Comparison of ENCODE assay signal across 8 cellular contexts in the genomic region with DNA sequence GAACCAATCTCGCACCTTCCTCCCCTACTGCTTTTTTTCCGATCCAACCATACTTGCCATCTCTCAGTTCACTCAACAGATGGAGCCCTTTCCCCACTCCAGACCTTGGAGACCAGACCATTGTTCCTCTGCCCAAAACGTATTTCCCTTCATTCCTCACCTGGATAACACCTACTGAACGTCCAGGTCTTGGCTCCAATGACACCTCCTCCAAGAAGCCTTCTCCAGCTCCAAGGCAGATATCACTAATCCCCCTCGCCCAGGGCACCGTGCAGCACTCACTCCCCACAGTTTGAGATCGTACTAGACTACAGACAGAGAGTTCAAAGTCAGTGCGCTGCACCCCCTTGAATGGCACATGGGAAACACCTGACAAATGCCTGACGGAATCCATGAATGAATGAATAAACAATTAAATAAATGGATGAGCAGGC. TPM values are rescaled to one million over a fixed set of nuclear protein-coding genes. Genes with fewer than 3 reads are reported as not detected.
A peak's percentile ranks its signal among the peaks of the same experiment; 100 is the strongest.
DNase-seq lines count a peak whose midpoint lies in the region; ATAC-seq, FAIRE-seq and TF ChIP-seq lines count a peak whose summit lies in the region.

No MANE protein-coding gene starts in this region.

- H3K9me1 ChIP-seq in K562 (ENCODE audit: control insufficient read depth, insufficient read depth, low read length) = peaks cover 6% of the 10 kb centered on the region

- H3K79me2 ChIP-seq in K562 (ENCODE audit: control insufficient read depth, insufficient read depth, low read length) = no peaks in the 10 kb centered on the region

- in situ Hi-C loops in K562 (cut with MboI) = loop anchor here (5.0 kb wide), 1 partner anchor 217 kb away; no protein-coding TSS in a partner anchor

- ATAC-seq in K562 (peak; percentile 86), left colon (peak; percentile 62), HG02759 (IDR thresholded peaks at IDR 0.05; ENCODE audit: unreplicated experiment) (no peak), HG02938 (IDR thresholded peaks at IDR 0.05; ENCODE audit: unreplicated experiment) (no peak), HG03460 (IDR thresholded peaks at IDR 0.05; ENCODE audit: unreplicated experiment) (no peak)

- BruUV-seq in K562 (replicated peaks; lab: Mats Ljungman, UMichigan) = no TSS peak

- POLR2A ChIA-PET in K562 (lab: Yijun Ruan, JAX) = interaction anchor here (0.7 kb wide), 1 partner anchor 34 kb away, joined by 3 read pairs; no protein-coding TSS in a partner anchor

- H3K9me3 ChIP-seq in K562 (replicated peaks; ENCODE audit: control insufficient read depth, insufficient read depth, low read depth, low read length) = no peaks in the 10 kb centered on the region

- H3K4me3 ChIP-seq in GM12865 (ENCODE audit: low read depth, low read length) (no peak overlapping the region), K562 (no peak overlapping the region)

- TF ChIP-seq EP300 in K562 (IDR thresholded peaks at IDR 0.05; ENCODE audit: low read length) = no peak

- intact Hi-C loops in K562 (cut with micrococcal nuclease) = loop anchor here (1.0 to 5.0 kb wide), 3 partner anchors 52 to 218 kb away; no protein-coding TSS in a partner anchor
- intact Hi-C loops in left colon (cut with DNase I, micrococcal nuclease) = no loop called here

- no peak overlapping the region for H3K27ac ChIP-seq in K562 (ENCODE audit: extremely low read depth, low read depth, low read length)

- H3K27me3 ChIP-seq in K562 (ENCODE audit: control insufficient read depth in 2 of 2, insufficient read depth in 2 of 2, low read length in 2 of 2) = no peaks in the 10 kb centered on the region; a peak in 1 of 5 replicates

- no peak overlapping the region for H3K9ac ChIP-seq in K562 (ENCODE audit: insufficient read depth in 1 of 2, low read depth in 2 of 2, low read length in 2 of 2)

- CTCF ChIA-PET in K562 (lab: Yijun Ruan, JAX; ENCODE audit: low intra/inter-chr PET ratio) = interaction anchor here (0.6 to 2.6 kb wide), 4 partner anchors 73 to 227 kb away, joined by 3 to 12 read pairs (median 5); no protein-coding TSS in a partner anchor

- H3K36me3 ChIP-seq in K562 (ENCODE audit: control insufficient read depth, insufficient read depth, low read length) = no peaks in the 10 kb centered on the region

- 35% methylated on average over 9 of the region's 9 CpGs for WGBS in K562 (ENCODE audit: insufficient coverage, low coverage, missing lambda C conversion rate)

- no peak overlapping the region for H3K4me2 ChIP-seq in K562 (ENCODE audit: insufficient read depth, low read length)

- TF ChIP-seq CTCF in AG09319 (IDR thresholded peaks at IDR 0.05; ENCODE audit: low read depth, low read length) (peak; percentile 78), GM12865 (IDR thresholded peaks at IDR 0.05; ENCODE audit: insufficient read depth, low read depth, low read length, missing control alignments) (peak; percentile 32), K562 (IDR thresholded peaks at IDR 0.05 in 2 of 3, conservative IDR thresholded peaks at IDR 0.05 in 1 of 3; ENCODE audit: insufficient read depth in 2 of 3, low read depth in 1 of 3, low read length in 3 of 3) (peak; percentile 64 to 78 (median 71))

- DNase-seq in AG09319 (ENCODE audit: extremely low read depth, low read depth) (no peak), GM12865 (ENCODE audit: low read depth) (peak; percentile 30), NCI-H2196 (lab: John Stamatoyannopoulos, UW; ENCODE audit: unreplicated experiment) (peak; percentile 51), K562 (ENCODE audit: extremely low read depth in 1 of 4, low spot score in 3 of 4) (peak; percentile 31 to 60 (median 46)), left colon (no peak)

- no peak for TF ChIP-seq POLR2A in K562 (conservative IDR thresholded peaks at IDR 0.05)

- H4K20me1 ChIP-seq in K562 (replicated peaks; ENCODE audit: control insufficient read depth, insufficient read depth, low read length) = peaks cover 5% of the 10 kb centered on the region; the same call in 1 of the 2 replicates

- no peak overlapping the region for H2AFZ ChIP-seq in K562 (ENCODE audit: low read depth, low read length)

- peaks cover 0 to 6% of the 10 kb centered on the region in 2 experiments; a peak in 2 of 5 replicates for H3K4me1 ChIP-seq in K562 (replicated peaks in 1 of 2; ENCODE audit: control insufficient read depth in 2 of 2, insufficient read depth in 2 of 2, low read length in 2 of 2)

- peak; percentile 89 for FAIRE-seq in K562 (lab: Jason Lieb, UNC)

- TF ChIP-seq RAD21 in K562 (CRISPR knock-in tag; conservative IDR thresholded peaks at IDR 0.05 in 1 of 2, IDR thresholded peaks at IDR 0.05 in 1 of 2) = peak; percentile 71 to 87

TF ChIP-seq in K562, 482 proteins besides CTCF, POLR2A, EP300 and RAD21 (continues in another document):
- TF ChIP-seq ZNF717 (CRISPR knock-in tag; IDR thresholded peaks at IDR 0.05) (no peak), CHCHD3 (CRISPR knock-in tag; IDR thresholded peaks at IDR 0.05) (no peak), TAF1 (IDR thresholded peaks at IDR 0.05; ENCODE audit: control insufficient read depth, extremely low read depth, insufficient read depth, low read length, severe bottlenecking) (no peak), ZNF263 (CRISPR knock-in tag; IDR thresholded peaks at IDR 0.05; ENCODE audit: borderline replicate concordance) (no peak), ZFP36 (IDR thresholded peaks at IDR 0.05; ENCODE audit: low read depth, low read length, partially characterized antibody) (peak; percentile 26), SNRNP70 (optimal IDR thresholded peaks at IDR 0.05; ENCODE audit: low read depth, low read length) (no peak), OTX1 (CRISPR knock-in tag; IDR thresholded peaks at IDR 0.05) (no peak), TFAM (CRISPR knock-in tag; conservative IDR thresholded peaks at IDR 0.05) (no peak), STAG1 (CRISPR knock-in tag; IDR thresholded peaks at IDR 0.05; ENCODE audit: borderline replicate concordance) (peak; percentile 44; the same call in 1 of the 2 replicates), TCF7 (IDR thresholded peaks at IDR 0.05; ENCODE audit: borderline replicate concordance) (no peak), ARID2 (IDR thresholded peaks at IDR 0.05) (peak; percentile 81; the same call in 1 of the 2 replicates), SMC3 (conservative IDR thresholded peaks at IDR 0.05; ENCODE audit: insufficient read depth, low read depth, low read length) (peak; percentile 60)
- TF ChIP-seq, protein P1, sequence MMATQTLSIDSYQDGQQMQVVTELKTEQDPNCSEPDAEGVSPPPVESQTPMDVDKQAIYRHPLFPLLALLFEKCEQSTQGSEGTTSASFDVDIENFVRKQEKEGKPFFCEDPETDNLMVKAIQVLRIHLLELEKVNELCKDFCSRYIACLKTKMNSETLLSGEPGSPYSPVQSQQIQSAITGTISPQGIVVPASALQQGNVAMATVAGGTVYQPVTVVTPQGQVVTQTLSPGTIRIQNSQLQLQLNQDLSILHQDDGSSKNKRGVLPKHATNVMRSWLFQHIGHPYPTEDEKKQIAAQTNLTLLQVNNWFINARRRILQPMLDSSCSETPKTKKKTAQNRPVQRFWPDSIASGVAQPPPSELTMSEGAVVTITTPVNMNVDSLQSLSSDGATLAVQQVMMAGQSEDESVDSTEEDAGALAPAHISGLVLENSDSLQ (IDR thresholded peaks at IDR 0.05) = no peak
- TF ChIP-seq, protein P2, sequence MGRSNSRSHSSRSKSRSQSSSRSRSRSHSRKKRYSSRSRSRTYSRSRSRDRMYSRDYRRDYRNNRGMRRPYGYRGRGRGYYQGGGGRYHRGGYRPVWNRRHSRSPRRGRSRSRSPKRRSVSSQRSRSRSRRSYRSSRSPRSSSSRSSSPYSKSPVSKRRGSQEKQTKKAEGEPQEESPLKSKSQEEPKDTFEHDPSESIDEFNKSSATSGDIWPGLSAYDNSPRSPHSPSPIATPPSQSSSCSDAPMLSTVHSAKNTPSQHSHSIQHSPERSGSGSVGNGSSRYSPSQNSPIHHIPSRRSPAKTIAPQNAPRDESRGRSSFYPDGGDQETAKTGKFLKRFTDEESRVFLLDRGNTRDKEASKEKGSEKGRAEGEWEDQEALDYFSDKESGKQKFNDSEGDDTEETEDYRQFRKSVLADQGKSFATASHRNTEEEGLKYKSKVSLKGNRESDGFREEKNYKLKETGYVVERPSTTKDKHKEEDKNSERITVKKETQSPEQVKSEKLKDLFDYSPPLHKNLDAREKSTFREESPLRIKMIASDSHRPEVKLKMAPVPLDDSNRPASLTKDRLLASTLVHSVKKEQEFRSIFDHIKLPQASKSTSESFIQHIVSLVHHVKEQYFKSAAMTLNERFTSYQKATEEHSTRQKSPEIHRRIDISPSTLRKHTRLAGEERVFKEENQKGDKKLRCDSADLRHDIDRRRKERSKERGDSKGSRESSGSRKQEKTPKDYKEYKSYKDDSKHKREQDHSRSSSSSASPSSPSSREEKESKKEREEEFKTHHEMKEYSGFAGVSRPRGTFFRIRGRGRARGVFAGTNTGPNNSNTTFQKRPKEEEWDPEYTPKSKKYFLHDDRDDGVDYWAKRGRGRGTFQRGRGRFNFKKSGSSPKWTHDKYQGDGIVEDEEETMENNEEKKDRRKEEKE (IDR thresholded peaks at IDR 0.05; ENCODE audit: borderline replicate concordance in 1 of 2, control insufficient read depth in 1 of 2, low read depth in 2 of 2, low read length in 1 of 2) = no peak

RNA-seq across cellular contexts. Expression of a gene that starts 47.1 kb away (rescaled TPM):
- 30.2 and 45.5 TPM in 2 replicates for total RNA-seq in K562 (2011; cell fraction: chromatin; rRNA removed; ENCODE audit: low replicate concordance)
- 25.4 and 26.7 TPM in 2 replicates for total RNA-seq in K562 (2011; cell fraction: nucleolus; rRNA removed)
- 26.6 and 27.0 TPM in 2 replicates for total RNA-seq in K562 (2011; cell fraction: nucleoplasm; rRNA removed)
- total RNA-seq in K562 (2014; rRNA removed) (5.3 and 8.1 TPM in 2 replicates), K562 (2014; rRNA removed; fragmentation: Illumina TruSeq; extraction: Trizol) (3.7 and 3.9 TPM in 2 replicates), K562 (2015; rRNA removed; fragmentation: Illumina TruSeq; extraction: Trizol) (2.6 and 2.7 TPM in 2 replicates), K562 (2021) (16.9 and 20.5 TPM in 2 replicates), left colon (10 to 100 TPM; 32.4 to 35.9 TPM)
- polyA plus RNA-seq in K562 (2011; rRNA removed) (1.4 and 3.4 TPM in 2 replicates), K562 (2014; fragmentation: Illumina TruSeq; extraction: Trizol) (11.1 and 14.0 TPM in 2 replicates), K562 (2014; fragmentation: Nextera tagmentation; extraction: Ambion mirVana) (under 1 TPM; 0.29 to 0.37 TPM), K562 (2014; rRNA removed) (6.5 and 6.7 TPM in 2 replicates)
- 2.0 and 2.3 TPM in 2 replicates for polyA plus RNA-seq in K562 (2011; cell fraction: cytosol; rRNA removed)
- 8.0 and 8.2 TPM in 2 replicates for polyA plus RNA-seq in K562 (2011; cell fraction: nucleus; rRNA removed)
- 5.2 and 92.5 TPM in 2 replicates for polyA plus RNA-seq in K562 (2012)
- 3.1 and 3.8 TPM in 2 replicates for polyA minus RNA-seq in K562 (2011; rRNA and poly(A)+ RNA removed)
- 1.9 and 4.6 TPM in 2 replicates for polyA minus RNA-seq in K562 (2011; cell fraction: cytosol; rRNA and poly(A)+ RNA removed)
- 6.1 and 8.6 TPM in 2 replicates for polyA minus RNA-seq in K562 (2011; cell fraction: nucleus; rRNA and poly(A)+ RNA removed)

Comparison
In these comparisons a context has a peak if more than half of its experiments do, and no peak if none do; other contexts are left out.
1. DNase-seq: peak in GM12865 (single experiment), NCI-H2196 (single experiment) and K562 (4 of 4); none in AG09319 (single experiment) and left colon (0 of 2).
2. ATAC-seq: peak in K562 (single experiment) and left colon (single experiment); none in HG02759 (single experiment), HG02938 (single experiment) and HG03460 (single experiment).
3. Peak in every context shown above with its lines, with median percentiles within 50 percentile points of each other: CTCF ChIP-seq.